In the genomic region with DNA sequence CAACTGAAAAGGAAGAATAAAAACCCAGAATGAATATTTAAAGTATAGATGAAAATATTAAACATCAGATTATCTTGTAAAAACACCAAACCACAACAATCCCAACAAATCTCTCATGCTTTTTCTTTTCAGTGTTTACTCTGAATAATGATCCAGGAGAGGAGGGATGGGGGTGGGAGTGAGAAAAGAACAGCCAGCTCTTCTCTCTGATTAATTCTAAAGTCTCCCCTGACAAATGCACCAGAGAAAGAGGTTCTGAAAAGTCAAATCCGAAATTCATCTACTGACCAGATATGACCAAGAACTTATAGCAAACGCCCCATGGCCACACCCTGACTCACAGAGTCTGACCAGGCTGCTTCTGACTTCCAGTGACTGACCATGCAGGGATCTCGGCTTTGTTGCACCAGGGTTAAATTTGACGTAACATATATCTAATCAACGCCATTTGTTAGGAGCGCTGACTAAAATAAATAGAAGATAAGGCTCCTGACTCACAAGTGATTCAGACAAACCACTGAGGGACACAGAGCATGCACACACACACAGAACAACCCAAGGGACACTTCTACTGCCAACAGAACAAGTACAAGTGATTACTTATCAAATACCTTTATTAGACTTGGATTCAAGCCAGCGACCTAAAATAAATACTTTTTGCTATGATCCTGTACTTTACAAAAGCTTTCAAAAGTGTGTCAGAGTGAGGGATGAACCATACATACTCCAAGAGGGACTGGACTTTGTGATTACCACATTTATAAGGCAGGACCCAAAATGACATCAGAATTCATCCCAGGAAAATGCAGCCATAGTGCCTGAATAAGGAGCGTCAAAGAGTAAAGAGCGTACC, we compare ENCODE assay signal across 11 cellular contexts. TPM values are rescaled to one million over a fixed set of nuclear protein-coding genes. Genes with fewer than 3 reads are reported as not detected.
DNase-seq lines count a peak whose midpoint lies in the region; ATAC-seq and TF ChIP-seq lines count a peak whose summit lies in the region.
"Had no signal": no experiment of that assay in that cellular context is flagged by ENCODE, and none has a peak within 500 bp of the region (broad histone marks: within the 10 kb centered on the region; RNA-seq: fewer than 3 reads in every experiment).

No MANE protein-coding gene starts in this region.

- peaks cover 0 to 34% (median 25%) of the 10 kb centered on the region in 4 donors for H3K4me1 ChIP-seq in liver (ENCODE audit: control insufficient read depth in 4 of 4, insufficient read depth in 4 of 4, low read length in 3 of 4)
- H3K4me1 ChIP-seq in prostate gland (replicated peaks), result no peaks in the 10 kb centered on the region
- H3K4me1 ChIP-seq in psoas muscle, result no peaks in the 10 kb centered on the region

- ATAC-seq in GM21528 (IDR thresholded peaks at IDR 0.05; ENCODE audit: low FRiP score, unreplicated experiment) (no peak), psoas muscle (no peak)

- H3K4me3 ChIP-seq in AG09309 (ENCODE audit: control insufficient read depth, low read depth, low read length) (no peak overlapping the region), astrocyte of the spinal cord (ENCODE audit: low read depth, low read length) (no peak overlapping the region), liver (ENCODE audit: low read depth in 1 of 3, low read length in 3 of 3) (no peak overlapping the region), prostate gland (no peak overlapping the region), psoas muscle (no peak overlapping the region)
- H3K4me3 ChIP-seq: HAP-1, skin epidermis had no signal

- peak overlapping the region; percentile 62 to 74 for H3K27ac ChIP-seq in liver (ENCODE audit: low read depth in 1 of 2, low read length in 2 of 2)
- H3K27ac ChIP-seq in prostate gland, result no peak overlapping the region
- no peak overlapping the region for H3K27ac ChIP-seq in psoas muscle
- H3K27ac ChIP-seq: skin epidermis had no signal

- in situ Hi-C loops in astrocyte of the spinal cord (cut with HindIII; ENCODE audit: low sequenced_read_pairs), result no loop called here

- DNase-seq in AG09309 (ENCODE audit: low read depth) (peak; percentile 80), HS-5 (ENCODE audit: low read depth) (peak; percentile 92), astrocyte of the spinal cord (ENCODE audit: low read depth, low spot score) (peak; percentile 90), prostate gland (ENCODE audit: low spot score) (no peak), NCI-H128 (lab: John Stamatoyannopoulos, UW; ENCODE audit: unreplicated experiment) (no peak), psoas muscle (no peak)
- DNase-seq: NCI-H2081 had no signal

- H3K9me3 ChIP-seq in liver (ENCODE audit: control insufficient read depth in 4 of 4, low read length in 3 of 4) (no peaks in the 10 kb centered on the region), prostate gland (no peaks in the 10 kb centered on the region), psoas muscle (no peaks in the 10 kb centered on the region)
- H3K9me3 ChIP-seq: HAP-1 had no signal

- peak in 1 of 2 donors; percentile 21 for TF ChIP-seq RAD21 in liver (IDR thresholded peaks at IDR 0.05)

- TF ChIP-seq POLR2A in prostate gland (IDR thresholded peaks at IDR 0.05), result no peak

- no peak overlapping the region for H3K9ac ChIP-seq in liver (ENCODE audit: low read depth in 1 of 2, low read length in 2 of 2)

- intact Hi-C loops in prostate gland (cut with DNase I), result no loop called here
- intact Hi-C loops in psoas muscle (cut with DNase I), result no loop called here

- no peak for TF ChIP-seq CTCF in AG09309 (IDR thresholded peaks at IDR 0.05; ENCODE audit: control insufficient read depth, insufficient read depth, low read depth, low read length, missing control alignments)
- TF ChIP-seq CTCF in astrocyte of the spinal cord (IDR thresholded peaks at IDR 0.05; ENCODE audit: low read depth, low read length), result no peak
- TF ChIP-seq CTCF in liver (IDR thresholded peaks at IDR 0.05; ENCODE audit: low read depth, low read length, missing input control), result no peak
- no peak for TF ChIP-seq CTCF in prostate gland (IDR thresholded peaks at IDR 0.05)
- no peak for TF ChIP-seq CTCF in psoas muscle (IDR thresholded peaks at IDR 0.05)

- WGBS in liver, result 28% methylated on average over 9 of the region's 9 CpGs
- 48% methylated on average over 9 of the region's 9 CpGs for WGBS in prostate gland
- WGBS in psoas muscle, 3 donors, result 84 to 88% (median 88%) methylated on average over 9 of the region's 9 CpGs

- H3K27me3 ChIP-seq in liver (ENCODE audit: control insufficient read depth in 4 of 4, insufficient read depth in 4 of 4, low read length in 3 of 4), result no peaks in the 10 kb centered on the region
- no peaks in the 10 kb centered on the region for H3K27me3 ChIP-seq in prostate gland (replicated peaks; ENCODE audit: insufficient read depth)
- H3K27me3 ChIP-seq in psoas muscle (ENCODE audit: insufficient read depth in 3 of 3, low read length in 2 of 3), result no peaks in the 10 kb centered on the region

- H3K36me3 ChIP-seq in liver (ENCODE audit: control insufficient read depth in 4 of 4, insufficient read depth in 3 of 4, low read depth in 1 of 4, low read length in 3 of 4), result peaks cover 1 to 8% (median 5%) of the 10 kb centered on the region in 4 donors
- H3K36me3 ChIP-seq in prostate gland, result no peaks in the 10 kb centered on the region
- peaks cover 0 to 56% of the 10 kb centered on the region in 2 donors for H3K36me3 ChIP-seq in psoas muscle (ENCODE audit: insufficient read depth in 1 of 2, low read depth in 1 of 2)

TF ChIP-seq in liver, 16 proteins besides CTCF, POLR2A, EP300 and RAD21:
- TF ChIP-seq YY1 (IDR thresholded peaks at IDR 0.05), result peak; percentile 10
- peak; percentile 46 for TF ChIP-seq FOXA2 (IDR thresholded peaks at IDR 0.05)
- peak; percentile 33 for TF ChIP-seq HNF4G (IDR thresholded peaks at IDR 0.05)
- peak in 1 of 2 donors; percentile 79 for TF ChIP-seq RXRA (IDR thresholded peaks at IDR 0.05)
- TF ChIP-seq, protein P1, sequence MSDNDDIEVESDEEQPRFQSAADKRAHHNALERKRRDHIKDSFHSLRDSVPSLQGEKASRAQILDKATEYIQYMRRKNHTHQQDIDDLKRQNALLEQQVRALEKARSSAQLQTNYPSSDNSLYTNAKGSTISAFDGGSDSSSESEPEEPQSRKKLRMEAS (IDR thresholded peaks at IDR 0.05), result no peak
- TF ChIP-seq NR2F2 (IDR thresholded peaks at IDR 0.05), result peak; percentile 3
- TF ChIP-seq FOXA1 (IDR thresholded peaks at IDR 0.05), result no peak
- no peak for TF ChIP-seq TAF1 (conservative IDR thresholded peaks at IDR 0.05)
- peak in 1 of 2 donors; percentile 65 for TF ChIP-seq HNF4A (conservative IDR thresholded peaks at IDR 0.05)
- TF ChIP-seq JUND (IDR thresholded peaks at IDR 0.05), result peak; percentile 73 to 80
- TF ChIP-seq, protein P2, sequence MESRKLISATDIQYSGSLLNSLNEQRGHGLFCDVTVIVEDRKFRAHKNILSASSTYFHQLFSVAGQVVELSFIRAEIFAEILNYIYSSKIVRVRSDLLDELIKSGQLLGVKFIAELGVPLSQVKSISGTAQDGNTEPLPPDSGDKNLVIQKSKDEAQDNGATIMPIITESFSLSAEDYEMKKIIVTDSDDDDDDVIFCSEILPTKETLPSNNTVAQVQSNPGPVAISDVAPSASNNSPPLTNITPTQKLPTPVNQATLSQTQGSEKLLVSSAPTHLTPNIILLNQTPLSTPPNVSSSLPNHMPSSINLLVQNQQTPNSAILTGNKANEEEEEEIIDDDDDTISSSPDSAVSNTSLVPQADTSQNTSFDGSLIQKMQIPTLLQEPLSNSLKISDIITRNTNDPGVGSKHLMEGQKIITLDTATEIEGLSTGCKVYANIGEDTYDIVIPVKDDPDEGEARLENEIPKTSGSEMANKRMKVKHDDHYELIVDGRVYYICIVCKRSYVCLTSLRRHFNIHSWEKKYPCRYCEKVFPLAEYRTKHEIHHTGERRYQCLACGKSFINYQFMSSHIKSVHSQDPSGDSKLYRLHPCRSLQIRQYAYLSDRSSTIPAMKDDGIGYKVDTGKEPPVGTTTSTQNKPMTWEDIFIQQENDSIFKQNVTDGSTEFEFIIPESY (IDR thresholded peaks at IDR 0.05), result peak; percentile 26
- TF ChIP-seq, protein P3, sequence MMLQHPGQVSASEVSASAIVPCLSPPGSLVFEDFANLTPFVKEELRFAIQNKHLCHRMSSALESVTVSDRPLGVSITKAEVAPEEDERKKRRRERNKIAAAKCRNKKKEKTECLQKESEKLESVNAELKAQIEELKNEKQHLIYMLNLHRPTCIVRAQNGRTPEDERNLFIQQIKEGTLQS (IDR thresholded peaks at IDR 0.05), result no peak
- TF ChIP-seq, protein P4, sequence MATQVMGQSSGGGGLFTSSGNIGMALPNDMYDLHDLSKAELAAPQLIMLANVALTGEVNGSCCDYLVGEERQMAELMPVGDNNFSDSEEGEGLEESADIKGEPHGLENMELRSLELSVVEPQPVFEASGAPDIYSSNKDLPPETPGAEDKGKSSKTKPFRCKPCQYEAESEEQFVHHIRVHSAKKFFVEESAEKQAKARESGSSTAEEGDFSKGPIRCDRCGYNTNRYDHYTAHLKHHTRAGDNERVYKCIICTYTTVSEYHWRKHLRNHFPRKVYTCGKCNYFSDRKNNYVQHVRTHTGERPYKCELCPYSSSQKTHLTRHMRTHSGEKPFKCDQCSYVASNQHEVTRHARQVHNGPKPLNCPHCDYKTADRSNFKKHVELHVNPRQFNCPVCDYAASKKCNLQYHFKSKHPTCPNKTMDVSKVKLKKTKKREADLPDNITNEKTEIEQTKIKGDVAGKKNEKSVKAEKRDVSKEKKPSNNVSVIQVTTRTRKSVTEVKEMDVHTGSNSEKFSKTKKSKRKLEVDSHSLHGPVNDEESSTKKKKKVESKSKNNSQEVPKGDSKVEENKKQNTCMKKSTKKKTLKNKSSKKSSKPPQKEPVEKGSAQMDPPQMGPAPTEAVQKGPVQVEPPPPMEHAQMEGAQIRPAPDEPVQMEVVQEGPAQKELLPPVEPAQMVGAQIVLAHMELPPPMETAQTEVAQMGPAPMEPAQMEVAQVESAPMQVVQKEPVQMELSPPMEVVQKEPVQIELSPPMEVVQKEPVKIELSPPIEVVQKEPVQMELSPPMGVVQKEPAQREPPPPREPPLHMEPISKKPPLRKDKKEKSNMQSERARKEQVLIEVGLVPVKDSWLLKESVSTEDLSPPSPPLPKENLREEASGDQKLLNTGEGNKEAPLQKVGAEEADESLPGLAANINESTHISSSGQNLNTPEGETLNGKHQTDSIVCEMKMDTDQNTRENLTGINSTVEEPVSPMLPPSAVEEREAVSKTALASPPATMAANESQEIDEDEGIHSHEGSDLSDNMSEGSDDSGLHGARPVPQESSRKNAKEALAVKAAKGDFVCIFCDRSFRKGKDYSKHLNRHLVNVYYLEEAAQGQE (IDR thresholded peaks at IDR 0.05), result no peak
- peak in 1 of 2 donors; percentile 19 for TF ChIP-seq EGR1 (IDR thresholded peaks at IDR 0.05; ENCODE audit: low read depth in 2 of 2)
- TF ChIP-seq GABPA (IDR thresholded peaks at IDR 0.05 in 1 of 2, conservative IDR thresholded peaks at IDR 0.05 in 1 of 2), result peak in 1 of 2 donors; percentile 8
- TF ChIP-seq SP1 (IDR thresholded peaks at IDR 0.05), result no peak

RNA-seq across cellular contexts. Expression of a gene that starts 9.3 kb away (rescaled TPM):
- total RNA-seq in liver, result 1 to 10 TPM in 1 of 2 donors, under 1 TPM in 1; 0.51 to 1.7 TPM
- under 1 TPM; 0.36 to 0.76 TPM for polyA plus RNA-seq in liver
- 100 to 1,000 TPM in 1 of 2 donors, 1 to 10 TPM in 1; 5.1 to 163 TPM for total RNA-seq in prostate gland
- 1 to 10 TPM; 1.8 to 5.3 (median 3.7) TPM for total RNA-seq in psoas muscle
- 1 to 10 TPM; 2.3 to 4.3 (median 3.3) TPM for polyA plus RNA-seq in psoas muscle

Comparison
In these comparisons a context has a peak if more than half of its experiments do, and no peak if none do; other contexts are left out.
1. DNase-seq: peak in AG09309 (single experiment), HS-5 (single experiment) and astrocyte of the spinal cord (single experiment); none in prostate gland (single experiment), NCI-H128 (single experiment) and psoas muscle (0 of 2).
2. H3K27ac ChIP-seq: peak in liver (2 of 2); none in prostate gland (0 of 2) and psoas muscle (single experiment).